ENCODE assay signal across 22 cellular contexts in genomic region chr20:55271370-55271769, GRCh38.
"Had no signal": no experiment of that assay in that cellular context is flagged by ENCODE, and none has a peak within 500 bp of the region (broad histone marks: within the 10 kb centered on the region; RNA-seq: fewer than 3 reads in every experiment).

No MANE protein-coding gene starts in this region.

- H3K36me3 ChIP-seq: ascending aorta had no signal

- H3K27ac ChIP-seq: ascending aorta, body of pancreas, RWPE1 had no signal

- H3K4me3 ChIP-seq: ascending aorta, body of pancreas had no signal

- ATAC-seq: activated CD4-positive, CD25-positive, alpha-beta regulatory T cell treated with anti-CD3 and anti-CD28 coated beads, Interleukin-2, amount 50 U/mL, for 24 hours; activated CD8-positive, alpha-beta T cell treated with anti-CD3 and anti-CD28 coated beads for 36 hours; body of pancreas; Panc1 had no signal

- H3K27me3 ChIP-seq: ascending aorta, body of pancreas had no signal

- DNase-seq: activated CD4-positive, alpha-beta T cell treated with anti-CD3 and anti-CD28 coated beads for 4 hours; activated CD8-positive, alpha-beta memory T cell treated with anti-CD3 and anti-CD28 coated beads, Interleukin-2, amount 50 U/mL, for 48 hours; activated CD8-positive, alpha-beta T cell treated with anti-CD3 and anti-CD28 coated beads for 36 hours; activated naive CD4-positive, alpha-beta T cell treated with anti-CD3 and anti-CD28 coated beads, Interleukin-2, amount 50 U/mL, for 16 hours; activated naive CD8-positive, alpha-beta T cell treated with anti-CD3 and anti-CD28 coated beads, Interleukin-2, amount 10 ng/mL, durations not matched to agents 7 days and 5 days; activated T-cell treated with anti-CD3 and anti-CD28 coated beads, Interleukin-2, amount 50 U/mL, for 1 hour; body of pancreas; IMR-90; KG1; NCI-H1105 treated with DMSO at 0.1 percent for 48 hours; NCI-H1436 treated with DMSO at 0.1 percent for 48 hours; NCI-H187 treated with DMSO at 0.1 percent for 48 hours; NCI-H2081 treated with DMSO at 0.1 percent for 48 hours; NCI-H2227 treated with DMSO at 0.1 percent for 48 hours; NCI-H446 treated with DMSO at 0.1 percent for 48 hours; NCI-H524 treated with DMSO at 0.1 percent for 48 hours; NCI-H774; SHP77 treated with DMSO at 0.1 percent for 48 hours had no signal

- H3K9me3 ChIP-seq: ascending aorta, body of pancreas had no signal

- H3K4me1 ChIP-seq: ascending aorta, body of pancreas had no signal
